ENCODE assay signal across 8 cellular contexts in genomic region chr14:34711169-34711568, GRCh38. TPM values are rescaled to one million over a fixed set of nuclear protein-coding genes. Genes with fewer than 3 reads are reported as not detected.
DNase-seq lines count a peak whose midpoint lies in the region; ATAC-seq and TF ChIP-seq lines count a peak whose summit lies in the region.

No MANE protein-coding gene starts in this region.

- peaks cover 22% of the 10 kb centered on the region for H3F3A ChIP-seq in neural progenitor cell (ENCODE audit: low read depth)

- H3K4me2 ChIP-seq in hepatocyte (peak overlapping the region; percentile 35), neural progenitor cell (no peak overlapping the region)

- H3K27me3 ChIP-seq in hepatocyte (no peaks in the 10 kb centered on the region), aorta (ENCODE audit: control insufficient read depth in 1 of 2, insufficient read depth in 2 of 2, low read length in 1 of 2) (no peaks in the 10 kb centered on the region), neural progenitor cell (peaks cover 16% of the 10 kb centered on the region)

- intact Hi-C loops in aorta (cut with DNase I): no loop called here

- H3K79me2 ChIP-seq in hepatocyte: peaks cover 21% of the 10 kb centered on the region
- H3K79me2 ChIP-seq in neural progenitor cell (ENCODE audit: low read depth): peaks cover 28% of the 10 kb centered on the region

- in situ Hi-C loops in SK-MEL-5 (cut with HindIII; ENCODE audit: low pct_unique_long_range_greater_than_20kb, low sequenced_read_pairs): no loop called here

- H3K27ac ChIP-seq in hepatocyte: peak overlapping the region; percentile 10
- no peak overlapping the region for H3K27ac ChIP-seq in aorta (ENCODE audit: low read depth in 1 of 2, low read length in 2 of 2)
- H3K27ac ChIP-seq in neural progenitor cell: no peak overlapping the region

- DNase-seq in SK-MEL-5 (ENCODE audit: low read depth, low spot score): peak; percentile 77
- DNase-seq in hepatocyte (ENCODE audit: low spot score): peak; percentile 25
- DNase-seq in SIG-M5 treated with dmso at 0.1 percent for 504 hours (lab: John Stamatoyannopoulos, UW; ENCODE audit: unreplicated experiment): no peak
- DNase-seq in aorta: no peak
- no peak for DNase-seq in neural progenitor cell (ENCODE audit: low spot score)

- H3K9me3 Mint-ChIP-seq in neural progenitor cell: no peaks in the 10 kb centered on the region

- no peak overlapping the region for H3K27ac Mint-ChIP-seq in neural progenitor cell

- no peak overlapping the region for H3K4me3 Mint-ChIP-seq in neural progenitor cell

- no peaks in the 10 kb centered on the region for H3K9me2 ChIP-seq in hepatocyte (replicated peaks; ENCODE audit: insufficient read depth)

- H3K9ac ChIP-seq in neural progenitor cell: no peak overlapping the region

- H3K4me3 ChIP-seq in hepatocyte (no peak overlapping the region), aorta (ENCODE audit: low read length in 2 of 2) (no peak overlapping the region), neural progenitor cell (no peak overlapping the region)

- TF ChIP-seq CTCF in hepatocyte (IDR thresholded peaks at IDR 0.05; ENCODE audit: poor library complexity) (no peak), neural progenitor cell (IDR thresholded peaks at IDR 0.05) (no peak)

- WGBS in hepatocyte (ENCODE audit: low lambda C conversion rate, missing lambda C conversion rate): 49% methylated on average over 3 of the region's 3 CpGs
- WGBS in aorta, 2 donors: 12 to 24% methylated on average over 3 of the region's 3 CpGs

- H4K20me1 ChIP-seq in hepatocyte (ENCODE audit: insufficient read depth, poor library complexity, severe bottlenecking): no peaks in the 10 kb centered on the region
- no peaks in the 10 kb centered on the region for H4K20me1 ChIP-seq in neural progenitor cell (ENCODE audit: low read depth)

- H2AFZ ChIP-seq in hepatocyte: no peak overlapping the region
- H2AFZ ChIP-seq in neural progenitor cell (replicated peaks): no peak overlapping the region

- H3K4me1 ChIP-seq in hepatocyte (ENCODE audit: insufficient read depth): peaks cover 9% of the 10 kb centered on the region
- peaks cover 0 to 4% of the 10 kb centered on the region in 2 donors for H3K4me1 ChIP-seq in aorta (ENCODE audit: control insufficient read depth in 1 of 2, insufficient read depth in 2 of 2, low read length in 2 of 2)
- H3K4me1 ChIP-seq in neural progenitor cell: peaks cover 13% of the 10 kb centered on the region

- H3K9me3 ChIP-seq in hepatocyte (ENCODE audit: low read depth) (no peaks in the 10 kb centered on the region), aorta (ENCODE audit: control insufficient read depth, low read length) (no peaks in the 10 kb centered on the region), neural progenitor cell (ENCODE audit: low read depth) (no peaks in the 10 kb centered on the region)

- peak; percentile 43 for ATAC-seq in GM18502 (IDR thresholded peaks at IDR 0.05; ENCODE audit: poor library complexity, unreplicated experiment)
- peak; percentile 45 for ATAC-seq in HG03342 (IDR thresholded peaks at IDR 0.05; ENCODE audit: unreplicated experiment)
- ATAC-seq in aorta (ENCODE audit: low FRiP score): no peak
- no peak for ATAC-seq in GM21737 (IDR thresholded peaks at IDR 0.05; ENCODE audit: unreplicated experiment)

- H3K36me3 ChIP-seq in hepatocyte (replicated peaks; ENCODE audit: insufficient read depth, low read depth): no peaks in the 10 kb centered on the region
- H3K36me3 ChIP-seq in aorta (ENCODE audit: control insufficient read depth in 1 of 2, insufficient read depth in 2 of 2, low read length in 1 of 2): no peaks in the 10 kb centered on the region
- peaks cover 15% of the 10 kb centered on the region for H3K36me3 ChIP-seq in neural progenitor cell

- peaks cover 8% of the 10 kb centered on the region for H3K36me3 Mint-ChIP-seq in neural progenitor cell

- peaks cover 15% of the 10 kb centered on the region for H3K4me1 Mint-ChIP-seq in neural progenitor cell

- H3K27me3 Mint-ChIP-seq in neural progenitor cell (ENCODE audit: insufficient read depth, low read depth): peaks cover 2% of the 10 kb centered on the region

RNA-seq across cellular contexts. Expression of gene CFL2, which starts 3.2 kb away (rescaled TPM):
- total RNA-seq in SK-MEL-5 (2014; rRNA removed; shearing (Covaris generic)): 103 and 104 TPM in 2 replicates
- polyA plus RNA-seq in SK-MEL-5 (2015; cell fraction: cytosol; rRNA removed): 51.3 and 60.5 TPM in 2 replicates
- polyA plus RNA-seq in SK-MEL-5 (2015; cell fraction: nucleus; rRNA removed): 19.2 and 20.6 TPM in 2 replicates
- total RNA-seq in hepatocyte (39.5 and 43.0 TPM in 2 replicates), aorta (100 to 1,000 TPM in 1 of 2 donors, 10 to 100 TPM in 1; 99.2 to 178 TPM), neural progenitor cell (ENCODE audit: low replicate concordance) (24.5 and 105 TPM in 2 replicates)
- polyA plus RNA-seq in hepatocyte (46.6 and 49.5 TPM in 2 replicates), aorta (100 to 1,000 TPM in 1 of 2 donors, 10 to 100 TPM in 1; 87.9 to 165 TPM)

Comparison
In these comparisons a context has a peak if more than half of its experiments do, and no peak if none do; other contexts are left out.
1. ATAC-seq: peak in GM18502 (single experiment) and HG03342 (single experiment); none in aorta (single experiment) and GM21737 (single experiment).
2. DNase-seq: peak in SK-MEL-5 (single experiment) and hepatocyte (single experiment); none in SIG-M5 treated with dmso at 0.1 percent for 504 hours (single experiment), aorta (0 of 2) and neural progenitor cell (single experiment).